Comparison of ENCODE assay signal across 24 cellular contexts in the genomic region with DNA sequence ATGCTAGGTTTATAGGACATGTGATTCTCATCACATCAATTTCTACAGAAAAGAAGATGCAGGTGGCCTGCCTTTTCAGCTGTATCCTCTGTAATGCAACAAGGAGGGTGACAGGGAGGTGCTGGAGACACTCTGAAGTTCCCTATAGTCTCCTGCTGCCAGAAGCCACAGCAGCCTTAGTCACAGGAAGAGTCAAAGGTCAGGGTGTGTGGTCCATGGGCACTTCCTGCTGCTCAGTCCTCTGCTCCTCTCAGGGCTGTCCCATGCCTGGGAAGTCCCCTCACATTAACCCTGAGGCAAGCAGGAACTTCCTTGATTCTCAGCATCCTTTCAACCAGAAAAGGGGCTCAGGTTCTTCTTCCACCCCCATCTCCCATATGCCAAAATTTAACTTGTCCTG.
DNase-seq lines count a peak whose midpoint lies in the region; ATAC-seq, FAIRE-seq and TF ChIP-seq lines count a peak whose summit lies in the region.
"Had no signal": no experiment of that assay in that cellular context is flagged by ENCODE, and none has a peak within 500 bp of the region (broad histone marks: within the 10 kb centered on the region; RNA-seq: fewer than 3 reads in every experiment).

No MANE protein-coding gene starts in this region.

- peak; percentile 46 for ATAC-seq in esophagus mucosa
- ATAC-seq in GM18517 (IDR thresholded peaks at IDR 0.05; ENCODE audit: unreplicated experiment) = no peak

- in situ Hi-C loops in KBM-7 (cut with MboI; ENCODE audit: low pct_unique_long_range_greater_than_20kb, low sequenced_read_pairs) = no loop called here

- POLR2A ChIA-PET in PC-9 (lab: Charles Lee; ENCODE audit: unreplicated experiment) = interaction anchor here (0.8 kb wide), 1 partner anchor 872 kb away, joined by 7 read pairs; no protein-coding TSS in a partner anchor

- H3K36me3 ChIP-seq in PC-9 (ENCODE audit: low read depth) (no peaks in the 10 kb centered on the region), small intestine (ENCODE audit: control insufficient read depth in 2 of 2, insufficient read depth in 2 of 2, low read length in 2 of 2) (no peaks in the 10 kb centered on the region), adrenal gland (replicated peaks in 1 of 2) (no peaks in the 10 kb centered on the region)

- H3K27me3 ChIP-seq in PC-9 (ENCODE audit: insufficient read depth, low read depth) (no peaks in the 10 kb centered on the region), small intestine (ENCODE audit: control insufficient read depth in 2 of 2, insufficient read depth in 2 of 2, low read length in 2 of 2) (no peaks in the 10 kb centered on the region), adrenal gland (no peaks in the 10 kb centered on the region)

- no peaks in the 10 kb centered on the region for H4K20me1 ChIP-seq in PC-9 (ENCODE audit: insufficient read depth)

- CTCF ChIA-PET in PC-9 (lab: Charles Lee) = interaction anchor here (0.6 kb wide), 1 partner anchor 43 kb away, joined by 3 read pairs; no protein-coding TSS in a partner anchor

- peaks cover 13% of the 10 kb centered on the region; the same call in 1 of the 2 replicates for H3F3A ChIP-seq in PC-9 (ENCODE audit: insufficient read depth, low read depth)

- no peak overlapping the region for H3K4me2 ChIP-seq in PC-9

- no peak for TF ChIP-seq POLR2A in adrenal gland (IDR thresholded peaks at IDR 0.05)

- H3K27ac ChIP-seq in PC-9 (peak overlapping the region; percentile 36; the same call in 1 of the 2 replicates), small intestine (ENCODE audit: low read depth in 1 of 2, low read length in 1 of 2) (no peak overlapping the region), adrenal gland (no peak overlapping the region)
- H3K27ac ChIP-seq: GM23248, RWPE1, VCaP had no signal

- H3K9me2 ChIP-seq in PC-9 (ENCODE audit: insufficient read depth) = no peaks in the 10 kb centered on the region

- H3K4me1 ChIP-seq in PC-9 (replicated peaks; ENCODE audit: insufficient read depth) (peaks cover 31% of the 10 kb centered on the region), small intestine (ENCODE audit: control insufficient read depth in 2 of 2, insufficient read depth in 1 of 2, low read depth in 1 of 2, low read length in 1 of 2) (no peaks in the 10 kb centered on the region), adrenal gland (replicated peaks in 1 of 2) (no peaks in the 10 kb centered on the region)

- no peak overlapping the region for H2AFZ ChIP-seq in PC-9
- H2AFZ ChIP-seq: GM23248 had no signal

- no peaks in the 10 kb centered on the region for H3K79me2 ChIP-seq in PC-9 (ENCODE audit: low read depth)

- H3K9me3 ChIP-seq in PC-9 (ENCODE audit: insufficient read depth, low read depth) (no peaks in the 10 kb centered on the region), small intestine (ENCODE audit: control insufficient read depth, low read depth) (no peaks in the 10 kb centered on the region), adrenal gland (replicated peaks in 1 of 3) (no peaks in the 10 kb centered on the region)

- H3K4me3 ChIP-seq in PC-9 = no peak overlapping the region
- H3K4me3 ChIP-seq in small intestine (ENCODE audit: low read depth in 1 of 2, low read length in 2 of 2) = no peak overlapping the region
- H3K4me3 ChIP-seq in adrenal gland = no peak overlapping the region
- H3K4me3 ChIP-seq: GM23248, lung had no signal

- BruUV-seq in PC-9 (replicated peaks; lab: Mats Ljungman, UMichigan) = no TSS peak

- no peak for FAIRE-seq in small intestine (lab: Jason Lieb, UNC)
- FAIRE-seq: endometrium, islet of Langerhans had no signal

- peak; percentile 19 for DNase-seq in H4 (ENCODE audit: low spot score)
- DNase-seq in PC-9 = peak; percentile 32 to 74
- peak; percentile 3 for DNase-seq in small intestine
- no peak for DNase-seq in T1000 (lab: John Stamatoyannopoulos, UW)
- DNase-seq in KBM-7 = no peak
- DNase-seq in adrenal gland = no peak
- DNase-seq: activated CD4-positive, alpha-beta T cell treated with anti-CD3 and anti-CD28 coated beads, Interleukin-2, amount 50 U/mL, for 4 hours; activated gamma-delta T cell; COR-L47; cortex of kidney; GM23248; hippocampal formation; NCI-H510A; NK-92 treated with Interleukin-12 subunit alpha and Interleukin-12 subunit beta, amount 100 ng/mL, for 24 hours; occipital lobe; stimulated activated CD4-positive, alpha-beta T cell treated with anti-CD3 and anti-CD28 coated beads, Interleukin-12 subunit alpha, Interleukin-12 subunit beta, amount 100 ng/mL, for 4 hours; stimulated activated CD8-positive, alpha-beta memory T cell treated with anti-CD3 and anti-CD28 coated beads, Interleukin-4, amount 100 ng/mL, for 48 hours had no signal

- intact Hi-C loops in PC-9 (cut with micrococcal nuclease; ENCODE audit: unreplicated experiment) (loop anchor here (10.0 kb wide), 1 partner anchor 246 kb away; no protein-coding TSS in a partner anchor), adrenal gland (cut with DNase I) (no loop called here)

- TF ChIP-seq CTCF in PC-9 (conservative IDR thresholded peaks at IDR 0.05) = no peak
- no peak for TF ChIP-seq CTCF in adrenal gland (IDR thresholded peaks at IDR 0.05)

Comparison
In these comparisons a context has a peak if more than half of its experiments do, and no peak if none do; other contexts are left out.
1. DNase-seq: peak in H4 (single experiment), PC-9 (2 of 2) and small intestine (single experiment); none in T1000 (single experiment), KBM-7 (single experiment) and adrenal gland (0 of 7).